21 cellular contexts compared by ENCODE assay signal in genomic region chr4:113112341-113112978, GRCh38.
"Had no signal": no experiment of that assay in that cellular context is flagged by ENCODE, and none has a peak within 500 bp of the region (broad histone marks: within the 10 kb centered on the region; RNA-seq: fewer than 3 reads in every experiment).

No MANE protein-coding gene starts in this region.

- H3K27ac ChIP-seq: esophagus muscularis mucosa, gastroesophageal sphincter, suprapubic skin, transverse colon, uterus had no signal

- H3K4me3 Mint-ChIP-seq: activated CD4-positive, alpha-beta memory T cell treated with anti-CD3 and anti-CD28 coated beads, Interleukin-2, amount 10 ng/mL, durations not matched to agents 7 days and 5 days; activated CD8-positive, alpha-beta memory T cell treated with anti-CD3 and anti-CD28 coated beads, Interleukin-2, amount 10 ng/mL, durations not matched to agents 7 days and 5 days; activated naive CD8-positive, alpha-beta T cell treated with anti-CD3 and anti-CD28 coated beads, Interleukin-2, amount 10 ng/mL, durations not matched to agents 7 days and 5 days; memory B cell; naive thymus-derived CD8-positive, alpha-beta T cell; stimulated activated naive CD8-positive, alpha-beta T cell treated with anti-CD3 and anti-CD28 coated beads, Interleukin-15, amount 100 ng/mL, for 72 hours; T-helper 2 cell treated with Interferon-gamma antibody and Interleukin-4, amounts not matched to agents 5 μg/mL and 100 μg/mL, for 36 hours; WTC11 had no signal

- H3K36me3 ChIP-seq: esophagus muscularis mucosa, gastroesophageal sphincter, suprapubic skin, transverse colon, uterus had no signal

- H3K9me3 Mint-ChIP-seq: activated CD4-positive, alpha-beta memory T cell treated with anti-CD3 and anti-CD28 coated beads, Interleukin-2, amount 10 ng/mL, durations not matched to agents 7 days and 5 days; activated naive CD8-positive, alpha-beta T cell treated with anti-CD3 and anti-CD28 coated beads, Interleukin-2, amount 10 ng/mL, durations not matched to agents 7 days and 5 days; activated T-helper 2 cell treated with anti-CD3 and anti-CD28 coated beads, Interferon-gamma antibody, Interleukin-2, Interleukin-4, amounts not matched to agents 10 μg/mL and 5 μg/mL and 100 μg/mL, durations not matched to agents 14 hours and 24 hours and 36 hours; memory B cell; naive thymus-derived CD8-positive, alpha-beta T cell; stimulated activated naive CD8-positive, alpha-beta T cell treated with anti-CD3 and anti-CD28 coated beads, Interleukin-15, amount 100 ng/mL, for 72 hours; T-helper 2 cell treated with Interferon-gamma antibody and Interleukin-4, amounts not matched to agents 5 μg/mL and 100 μg/mL, for 36 hours; WTC11 had no signal

- DNase-seq: activated CD4-positive, alpha-beta memory T cell treated with anti-CD3 and anti-CD28 coated beads, Interleukin-2, amount 10 ng/mL, durations not matched to agents 7 days and 5 days; activated CD4-positive, alpha-beta T cell treated with anti-CD3 and anti-CD28 coated beads for 4 hours; activated CD8-positive, alpha-beta memory T cell treated with anti-CD3 and anti-CD28 coated beads, Interleukin-2, amount 10 ng/mL, durations not matched to agents 7 days and 5 days; activated naive CD4-positive, alpha-beta T cell treated with Interleukin-2 at 50 U/mL for 16 hours; activated naive CD8-positive, alpha-beta T cell treated with anti-CD3 and anti-CD28 coated beads, Interleukin-2, amount 10 ng/mL, durations not matched to agents 7 days and 5 days; amygdala; dermis blood vessel endothelial cell; effector memory CD4-positive, alpha-beta T cell; naive thymus-derived CD8-positive, alpha-beta T cell; retina; stimulated activated CD4-positive, alpha-beta T cell treated with anti-CD3 and anti-CD28 coated beads, Interleukin-2, amount 100 ng/mL, for 24 hours; stimulated activated naive CD8-positive, alpha-beta T cell treated with anti-CD3 and anti-CD28 coated beads, Interleukin-15, amount 100 ng/mL, for 72 hours; transverse colon; uterus had no signal

- H3K36me3 Mint-ChIP-seq: activated CD8-positive, alpha-beta memory T cell treated with anti-CD3 and anti-CD28 coated beads, Interleukin-2, amount 10 ng/mL, durations not matched to agents 7 days and 5 days; activated naive CD8-positive, alpha-beta T cell treated with anti-CD3 and anti-CD28 coated beads, Interleukin-2, amount 10 ng/mL, durations not matched to agents 7 days and 5 days; memory B cell; naive thymus-derived CD8-positive, alpha-beta T cell; WTC11 had no signal

- H3K9me3 ChIP-seq: esophagus muscularis mucosa, gastroesophageal sphincter, suprapubic skin, transverse colon, uterus had no signal

- H3K4me3 ChIP-seq: esophagus muscularis mucosa, gastroesophageal sphincter, suprapubic skin, transverse colon, uterus had no signal

- H3K4me1 Mint-ChIP-seq: activated CD4-positive, alpha-beta memory T cell treated with anti-CD3 and anti-CD28 coated beads, Interleukin-2, amount 10 ng/mL, durations not matched to agents 7 days and 5 days; activated CD8-positive, alpha-beta memory T cell treated with anti-CD3 and anti-CD28 coated beads, Interleukin-2, amount 10 ng/mL, durations not matched to agents 7 days and 5 days; activated naive CD8-positive, alpha-beta T cell treated with anti-CD3 and anti-CD28 coated beads, Interleukin-2, amount 10 ng/mL, durations not matched to agents 7 days and 5 days; memory B cell; naive thymus-derived CD8-positive, alpha-beta T cell; stimulated activated naive CD8-positive, alpha-beta T cell treated with anti-CD3 and anti-CD28 coated beads, Interleukin-15, amount 100 ng/mL, for 72 hours had no signal

- H3K4me1 ChIP-seq: suprapubic skin, transverse colon, uterus had no signal

- H3K27ac Mint-ChIP-seq: activated CD4-positive, alpha-beta memory T cell treated with anti-CD3 and anti-CD28 coated beads, Interleukin-2, amount 10 ng/mL, durations not matched to agents 7 days and 5 days; activated CD8-positive, alpha-beta memory T cell treated with anti-CD3 and anti-CD28 coated beads, Interleukin-2, amount 10 ng/mL, durations not matched to agents 7 days and 5 days; activated naive CD8-positive, alpha-beta T cell treated with anti-CD3 and anti-CD28 coated beads, Interleukin-2, amount 10 ng/mL, durations not matched to agents 7 days and 5 days; activated T-helper 2 cell treated with anti-CD3 and anti-CD28 coated beads, Interferon-gamma antibody, Interleukin-2, Interleukin-4, amounts not matched to agents 10 μg/mL and 5 μg/mL and 100 μg/mL, durations not matched to agents 14 hours and 24 hours and 36 hours; memory B cell; naive thymus-derived CD8-positive, alpha-beta T cell; stimulated activated naive CD8-positive, alpha-beta T cell treated with anti-CD3 and anti-CD28 coated beads, Interleukin-15, amount 100 ng/mL, for 72 hours; T-helper 2 cell treated with Interferon-gamma antibody and Interleukin-4, amounts not matched to agents 5 μg/mL and 100 μg/mL, for 36 hours; WTC11 had no signal

- H3K27me3 ChIP-seq: esophagus muscularis mucosa, gastroesophageal sphincter, suprapubic skin, transverse colon, uterus had no signal

- H3K27me3 Mint-ChIP-seq: activated naive CD8-positive, alpha-beta T cell treated with anti-CD3 and anti-CD28 coated beads, Interleukin-2, amount 10 ng/mL, durations not matched to agents 7 days and 5 days; memory B cell had no signal
